In the genomic region with DNA sequence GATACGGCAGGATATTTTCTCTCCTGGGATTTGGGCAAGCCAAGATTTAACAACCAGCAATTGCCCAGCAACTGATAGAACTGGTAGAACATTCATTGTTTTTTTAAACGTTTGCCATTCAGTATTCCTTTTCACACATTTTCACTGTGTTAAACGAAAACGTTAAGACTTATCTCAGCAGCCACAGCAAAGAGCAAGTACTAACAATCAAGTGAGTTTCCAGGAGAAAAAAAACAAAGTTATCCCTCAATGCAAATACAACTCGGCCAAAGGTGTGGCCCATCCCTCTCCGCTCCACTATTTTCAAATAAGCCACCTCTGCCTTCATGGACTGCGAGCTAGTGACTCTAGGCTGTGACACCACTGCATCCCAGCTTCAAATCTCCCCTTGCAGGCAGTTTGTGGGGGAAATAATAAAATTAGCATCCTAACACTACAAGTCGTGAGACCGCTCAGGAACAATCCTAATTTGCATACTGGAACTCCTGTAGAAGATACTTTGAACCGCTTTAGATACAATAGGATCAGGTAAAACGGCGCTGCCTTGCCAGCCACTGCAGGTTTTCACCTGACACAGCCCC, we compare ENCODE assay signal across 7 cellular contexts. TPM values are rescaled to one million over a fixed set of nuclear protein-coding genes. Genes with fewer than 3 reads are reported as not detected.
DNase-seq lines count a peak whose midpoint lies in the region; ATAC-seq and TF ChIP-seq lines count a peak whose summit lies in the region.

No MANE protein-coding gene starts in this region.

- TF ChIP-seq CTCF in activated CD8-positive, alpha-beta T cell treated with anti-CD3 and anti-CD28 coated beads for 36 hours (IDR thresholded peaks at IDR 0.05) = no peak
- no peak for TF ChIP-seq CTCF in hepatocyte (IDR thresholded peaks at IDR 0.05; ENCODE audit: poor library complexity)
- no peak for TF ChIP-seq CTCF in GM10266 (IDR thresholded peaks at IDR 0.05; ENCODE audit: control insufficient read depth, insufficient read depth, low read depth, missing control alignments)

- H3K9me2 ChIP-seq in hepatocyte (replicated peaks; ENCODE audit: insufficient read depth) = no peaks in the 10 kb centered on the region

- peak overlapping the region; percentile 99 for H3K4me3 Mint-ChIP-seq in activated CD8-positive, alpha-beta T cell treated with anti-CD3 and anti-CD28 coated beads for 36 hours
- peak overlapping the region; percentile 87 for H3K4me3 Mint-ChIP-seq in stimulated activated memory B cell treated with anti-CD40 and anti-IgM and Interleukin-4, amounts not matched to agents 10 μg/mL and 1 μg/mL and 100 μg/mL, for 72 hours

- H3K79me2 ChIP-seq in hepatocyte = peaks cover 41% of the 10 kb centered on the region

- no peaks in the 10 kb centered on the region for H3K9me3 ChIP-seq in hepatocyte (ENCODE audit: low read depth)

- WGBS in hepatocyte (ENCODE audit: low lambda C conversion rate, missing lambda C conversion rate) = 5% methylated on average over 12 of the region's 12 CpGs

- DNase-seq in activated CD8-positive, alpha-beta T cell treated with anti-CD3 and anti-CD28 coated beads for 36 hours = no peak
- DNase-seq in hepatocyte (ENCODE audit: low spot score) (no peak), posterior cingulate gyrus (no peak), GM10266 (ENCODE audit: extremely low spot score) (no peak)

- H3K4me2 ChIP-seq in hepatocyte = peak overlapping the region; percentile 82

- peaks cover 38% of the 10 kb centered on the region for H3K4me1 Mint-ChIP-seq in activated CD8-positive, alpha-beta T cell treated with anti-CD3 and anti-CD28 coated beads for 36 hours (ENCODE audit: low read depth)
- peaks cover 38% of the 10 kb centered on the region for H3K4me1 Mint-ChIP-seq in stimulated activated memory B cell treated with anti-CD40 and anti-IgM and Interleukin-4, amounts not matched to agents 10 μg/mL and 1 μg/mL and 100 μg/mL, for 72 hours

- no peaks in the 10 kb centered on the region for H3K36me3 ChIP-seq in hepatocyte (replicated peaks; ENCODE audit: insufficient read depth, low read depth)

- H3K36me3 Mint-ChIP-seq in activated CD8-positive, alpha-beta T cell treated with anti-CD3 and anti-CD28 coated beads for 36 hours (ENCODE audit: low read depth) = peaks cover 14% of the 10 kb centered on the region
- H3K36me3 Mint-ChIP-seq in stimulated activated memory B cell treated with anti-CD40 and anti-IgM and Interleukin-4, amounts not matched to agents 10 μg/mL and 1 μg/mL and 100 μg/mL, for 72 hours = peaks cover 5% of the 10 kb centered on the region

- ATAC-seq in GM18907 (IDR thresholded peaks at IDR 0.05; ENCODE audit: unreplicated experiment) (peak; percentile 29), HG02884 (IDR thresholded peaks at IDR 0.05; ENCODE audit: unreplicated experiment) (peak; percentile 13)
- ATAC-seq in activated CD8-positive, alpha-beta T cell treated with anti-CD3 and anti-CD28 coated beads for 36 hours = no peak
- ATAC-seq in stimulated activated memory B cell treated with anti-CD40 and anti-IgM and Interleukin-4, amounts not matched to agents 10 μg/mL and 1 μg/mL and 100 μg/mL, for 72 hours = peak; percentile 1

- no peaks in the 10 kb centered on the region for H3K9me3 Mint-ChIP-seq in activated CD8-positive, alpha-beta T cell treated with anti-CD3 and anti-CD28 coated beads for 36 hours
- H3K9me3 Mint-ChIP-seq in stimulated activated memory B cell treated with anti-CD40 and anti-IgM and Interleukin-4, amounts not matched to agents 10 μg/mL and 1 μg/mL and 100 μg/mL, for 72 hours = no peaks in the 10 kb centered on the region

- peaks cover 14% of the 10 kb centered on the region for H3K4me1 ChIP-seq in hepatocyte (ENCODE audit: insufficient read depth)

- intact Hi-C loops in activated CD8-positive, alpha-beta T cell treated with anti-CD3 and anti-CD28 coated beads for 36 hours (cut with micrococcal nuclease) = no loop called here
- intact Hi-C loops in posterior cingulate gyrus (cut with DNase I) = loop anchor here (5.0 kb wide), 1 partner anchor 476 kb away; no protein-coding TSS in a partner anchor

- peak overlapping the region; percentile 79 for H2AFZ ChIP-seq in hepatocyte

- no peak overlapping the region for H3K27ac ChIP-seq in hepatocyte

- H3K27me3 Mint-ChIP-seq in activated CD8-positive, alpha-beta T cell treated with anti-CD3 and anti-CD28 coated beads for 36 hours = peaks cover 4% of the 10 kb centered on the region
- H3K27me3 Mint-ChIP-seq in stimulated activated memory B cell treated with anti-CD40 and anti-IgM and Interleukin-4, amounts not matched to agents 10 μg/mL and 1 μg/mL and 100 μg/mL, for 72 hours = peaks cover 20% of the 10 kb centered on the region

- POLR2A ChIA-PET in activated CD8-positive, alpha-beta T cell treated with anti-CD3 and anti-CD28 coated beads for 36 hours (lab: Charles Lee) = interaction anchor here (0.8 to 1.0 kb wide), 2 partner anchors 9 to 20 kb away, joined by 3 to 4 read pairs; no protein-coding TSS in a partner anchor

- CTCF ChIA-PET in activated CD8-positive, alpha-beta T cell treated with anti-CD3 and anti-CD28 coated beads for 36 hours (lab: Charles Lee) = no interaction called here

- H3K27me3 ChIP-seq in hepatocyte = no peaks in the 10 kb centered on the region

- peak overlapping the region; percentile 86 for H3K4me3 ChIP-seq in hepatocyte

- H4K20me1 ChIP-seq in hepatocyte (ENCODE audit: insufficient read depth, poor library complexity, severe bottlenecking) = no peaks in the 10 kb centered on the region

- peak overlapping the region; percentile 83 for H3K27ac Mint-ChIP-seq in activated CD8-positive, alpha-beta T cell treated with anti-CD3 and anti-CD28 coated beads for 36 hours
- peak overlapping the region; percentile 70 for H3K27ac Mint-ChIP-seq in stimulated activated memory B cell treated with anti-CD40 and anti-IgM and Interleukin-4, amounts not matched to agents 10 μg/mL and 1 μg/mL and 100 μg/mL, for 72 hours

RNA-seq across cellular contexts. Expression of a gene that starts 0.4 kb away (rescaled TPM):
- total RNA-seq in activated CD8-positive, alpha-beta T cell treated with anti-CD3 and anti-CD28 coated beads for 36 hours = 10 to 100 TPM; 14.1 to 15.4 TPM
- total RNA-seq in hepatocyte = 2.7 and 2.9 TPM in 2 replicates
- 3.1 and 5.8 TPM in 2 replicates for polyA plus RNA-seq in hepatocyte
